Comparison of ENCODE assay signal across 12 cellular contexts in the genomic region with DNA sequence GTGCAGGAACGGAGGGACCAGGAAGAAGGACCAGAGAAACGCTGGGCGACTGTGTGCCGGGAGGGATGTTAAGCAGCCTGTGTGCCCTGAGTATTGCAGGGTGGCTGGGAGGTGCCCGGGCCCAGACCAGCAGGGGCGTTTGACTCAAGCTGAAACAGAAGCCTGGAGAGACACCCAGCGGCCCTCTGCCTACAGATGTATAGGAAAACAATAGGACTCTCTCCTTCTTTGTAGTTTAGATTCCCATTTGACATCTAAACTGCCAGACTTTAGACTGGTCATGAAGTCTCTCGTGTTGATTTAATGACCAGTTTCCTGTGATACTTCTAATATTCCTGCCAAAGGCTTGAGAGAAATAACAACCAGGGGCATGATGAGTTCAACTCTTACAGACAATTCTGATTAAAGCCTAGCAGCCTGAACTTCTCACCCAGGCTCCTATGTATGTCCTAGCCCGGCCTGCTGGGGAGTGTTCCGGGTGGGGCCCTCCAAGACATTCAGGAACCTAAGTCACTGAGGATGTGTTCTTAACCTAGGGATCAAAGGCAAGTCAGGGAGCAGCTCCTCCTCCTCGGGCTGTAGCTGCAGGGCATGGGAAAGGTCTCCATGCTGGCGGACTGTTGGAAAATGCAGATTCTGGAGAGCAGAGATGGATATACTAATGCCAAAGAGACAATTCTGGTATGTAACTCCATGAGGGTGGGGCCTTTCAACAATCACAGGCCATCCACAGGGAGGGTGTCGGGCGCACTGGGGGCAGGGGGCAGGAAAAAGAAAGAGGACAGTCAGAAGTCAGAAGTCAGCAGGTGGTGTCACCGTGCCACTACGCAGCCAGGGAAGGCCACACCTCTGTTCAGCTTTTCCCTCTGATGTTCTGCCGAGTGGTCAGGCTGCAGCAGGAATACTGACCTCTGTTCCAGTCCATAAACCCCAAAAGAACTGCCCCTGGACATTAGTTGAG.
A peak's percentile ranks its signal among the peaks of the same experiment; 100 is the strongest.
DNase-seq lines count a peak whose midpoint lies in the region; FAIRE-seq and TF ChIP-seq lines count a peak whose summit lies in the region.
"Had no signal": no experiment of that assay in that cellular context is flagged by ENCODE, and none has a peak within 500 bp of the region (broad histone marks: within the 10 kb centered on the region; RNA-seq: fewer than 3 reads in every experiment).

No MANE protein-coding gene starts in this region.

- BruUV-seq in OCI-LY7 (replicated peaks; lab: Mats Ljungman, UMichigan) (no TSS peak), endothelial cell of umbilical vein (replicated peaks; lab: Mats Ljungman, UMichigan) (no TSS peak)

- no peaks in the 10 kb centered on the region for H3K9me2 ChIP-seq in OCI-LY7 (ENCODE audit: insufficient read depth, low read length)

- peak in 1 of 2 donors; percentile 30 for TF ChIP-seq RAD21 in liver (IDR thresholded peaks at IDR 0.05)

- DNase-seq in OCI-LY7 (ENCODE audit: low spot score) (peak; percentile 1), endothelial cell of umbilical vein (ENCODE audit: low read depth, low spot score) (peak; percentile 96), GM13977 (ENCODE audit: low spot score) (no peak), HK-2 (ENCODE audit: unreplicated experiment) (no peak), T-helper 2 cell (no peak)
- no peak for DNase-seq in stimulated activated CD4-positive, alpha-beta T cell treated with anti-CD3 and anti-CD28 coated beads, Interleukin-2, amount 100 ng/mL, for 24 hours
- DNase-seq: central memory CD4-positive, alpha-beta T cell; NCI-H1930 had no signal

- H3K9me3 ChIP-seq in OCI-LY7 (ENCODE audit: low read length) (no peaks in the 10 kb centered on the region), endothelial cell of umbilical vein (replicated peaks; ENCODE audit: control insufficient read depth, insufficient read depth, low read length) (no peaks in the 10 kb centered on the region), liver (ENCODE audit: control insufficient read depth in 4 of 4, low read length in 3 of 4) (no peaks in the 10 kb centered on the region)
- H3K9me3 ChIP-seq: HAP-1 had no signal

- H3K4me2 ChIP-seq in OCI-LY7 (ENCODE audit: low read length) (no peak overlapping the region), endothelial cell of umbilical vein (ENCODE audit: insufficient read depth, low read length) (peak overlapping the region; percentile 26)

- in situ Hi-C loops in GM13977 (cut with MboI; ENCODE audit: low pct_unique_long_range_greater_than_20kb, low sequenced_read_pairs, unreplicated experiment): no loop called here

- peak; percentile 46 for TF ChIP-seq POLR2A in endothelial cell of umbilical vein (IDR thresholded peaks at IDR 0.05; ENCODE audit: low read depth, low read length)

- CTCF ChIA-PET in OCI-LY7 (lab: Charles Lee; ENCODE audit: unreplicated experiment): no interaction called here
- CTCF ChIA-PET in endothelial cell of umbilical vein (lab: Charles Lee): interaction anchor here (0.7 to 3.1 kb wide), 16 partner anchors 9 to 484 kb away, joined by 3 to 18 read pairs (median 4); no protein-coding TSS in a partner anchor

- H2AFZ ChIP-seq in OCI-LY7 (ENCODE audit: low read length) (no peak overlapping the region), endothelial cell of umbilical vein (ENCODE audit: low read depth, low read length) (no peak overlapping the region)

- TF ChIP-seq CTCF in OCI-LY7 (conservative IDR thresholded peaks at IDR 0.05; ENCODE audit: low read length) (peak; percentile 34; the same call in 1 of the 2 replicates), endothelial cell of umbilical vein (IDR thresholded peaks at IDR 0.05; ENCODE audit: extremely low read depth in 1 of 2, insufficient read depth in 1 of 2, low read depth in 1 of 2, low read length in 2 of 2) (peak; percentile 59 to 65), liver (IDR thresholded peaks at IDR 0.05; ENCODE audit: low read depth, low read length, missing input control) (no peak), GM13977 (IDR thresholded peaks at IDR 0.05; ENCODE audit: extremely low read depth, insufficient read depth, missing control alignments) (no peak)

- 80% methylated on average over 17 of the region's 17 CpGs for WGBS in liver

- H3K27me3 ChIP-seq in endothelial cell of umbilical vein (ENCODE audit: control insufficient read depth in 2 of 2, insufficient read depth in 2 of 2, low read length in 2 of 2) (no peaks in the 10 kb centered on the region), liver (ENCODE audit: control insufficient read depth in 4 of 4, insufficient read depth in 4 of 4, low read length in 3 of 4) (no peaks in the 10 kb centered on the region)

- POLR2A ChIA-PET in OCI-LY7 (lab: Charles Lee): no interaction called here
- POLR2A ChIA-PET in endothelial cell of umbilical vein (lab: Charles Lee): interaction anchor here (1.1 kb wide), 1 partner anchor 14 kb away, joined by 4 read pairs; no protein-coding TSS in a partner anchor

- H3K36me3 ChIP-seq in OCI-LY7 (ENCODE audit: insufficient read depth, low read length) (no peaks in the 10 kb centered on the region), endothelial cell of umbilical vein (ENCODE audit: control insufficient read depth in 2 of 2, extremely low read depth in 1 of 2, insufficient read depth in 2 of 2, low read length in 2 of 2) (no peaks in the 10 kb centered on the region), liver (ENCODE audit: control insufficient read depth in 4 of 4, insufficient read depth in 3 of 4, low read depth in 1 of 4, low read length in 3 of 4) (peaks cover 0 to 3% (median 1%) of the 10 kb centered on the region in 4 donors)
- H3K36me3 ChIP-seq: HAP-1 had no signal

- peak; percentile 88 for FAIRE-seq in endothelial cell of umbilical vein (lab: Jason Lieb, UNC)

- H4K20me1 ChIP-seq in OCI-LY7 (ENCODE audit: insufficient read depth, low read length) (no peaks in the 10 kb centered on the region), endothelial cell of umbilical vein (replicated peaks; ENCODE audit: control insufficient read depth, extremely low read depth, insufficient read depth, low read length) (no peaks in the 10 kb centered on the region)

- H3K9me1 ChIP-seq in endothelial cell of umbilical vein (replicated peaks; ENCODE audit: control insufficient read depth, extremely low read depth, insufficient read depth, low read length): no peaks in the 10 kb centered on the region

- H3K27ac ChIP-seq in OCI-LY7 (ENCODE audit: low read depth, low read length, poor library complexity, severe bottlenecking) (no peak overlapping the region), endothelial cell of umbilical vein (ENCODE audit: insufficient read depth, low read depth, low read length) (peak overlapping the region; percentile 91), liver (ENCODE audit: low read depth in 1 of 2, low read length in 2 of 2) (peak overlapping the region in 1 of 2 donors; percentile 41), temporal lobe (ENCODE audit: low read depth, low read length) (peak overlapping the region; percentile 25)
- H3K27ac ChIP-seq: SK-N-MC had no signal

- no peaks in the 10 kb centered on the region for H3K79me2 ChIP-seq in OCI-LY7 (ENCODE audit: insufficient read depth, low read depth, low read length)
- H3K79me2 ChIP-seq in endothelial cell of umbilical vein (ENCODE audit: control insufficient read depth, insufficient read depth, low read length): peaks cover 24% of the 10 kb centered on the region

- H3K4me3 ChIP-seq in OCI-LY7 (ENCODE audit: low read depth, low read length, poor library complexity, severe bottlenecking): no peak overlapping the region
- H3K4me3 ChIP-seq in endothelial cell of umbilical vein (replicated peaks in 1 of 3; ENCODE audit: insufficient read depth in 1 of 3, low read depth in 1 of 3, low read length in 3 of 3): no peak overlapping the region
- no peak overlapping the region for H3K4me3 ChIP-seq in liver (ENCODE audit: low read depth in 1 of 3, low read length in 3 of 3)
- H3K4me3 ChIP-seq: HAP-1, SK-N-MC had no signal

- dilution Hi-C loops in endothelial cell of umbilical vein (cut with MboI; ENCODE audit: extremely low pct_ligation_motif_present, low sequenced_read_pairs): no loop called here

- H3K9ac ChIP-seq in endothelial cell of umbilical vein (replicated peaks; ENCODE audit: extremely low read depth, insufficient read depth, low read length) (peak overlapping the region; percentile 56), liver (ENCODE audit: low read depth in 1 of 2, low read length in 2 of 2) (no peak overlapping the region)

- intact Hi-C loops in OCI-LY7 (cut with micrococcal nuclease; ENCODE audit: unreplicated experiment): no loop called here
- intact Hi-C loops in endothelial cell of umbilical vein (cut with micrococcal nuclease): loop anchor here (1.0 to 2.0 kb wide), 9 partner anchors 27 to 566 kb away; no protein-coding TSS in a partner anchor

- H3K4me1 ChIP-seq in OCI-LY7 (ENCODE audit: insufficient read depth, low read length, poor library complexity, severe bottlenecking) (no peaks in the 10 kb centered on the region), endothelial cell of umbilical vein (ENCODE audit: control insufficient read depth, extremely low read depth, insufficient read depth, low read length) (peaks cover 31% of the 10 kb centered on the region), liver (ENCODE audit: control insufficient read depth in 4 of 4, insufficient read depth in 4 of 4, low read length in 3 of 4) (no peaks in the 10 kb centered on the region)
- H3K4me1 ChIP-seq: HAP-1 had no signal

TF ChIP-seq in endothelial cell of umbilical vein, 7 proteins besides CTCF, POLR2A, EP300 and RAD21 (continues in another document):
- peak; percentile 87 for TF ChIP-seq POLR2AphosphoS5 (IDR thresholded peaks at IDR 0.05; ENCODE audit: insufficient read depth, low read depth, low read length)
- peak; percentile 80 for TF ChIP-seq FOS (IDR thresholded peaks at IDR 0.05; ENCODE audit: borderline replicate concordance, insufficient read depth, low read length)
- TF ChIP-seq, protein P1, sequence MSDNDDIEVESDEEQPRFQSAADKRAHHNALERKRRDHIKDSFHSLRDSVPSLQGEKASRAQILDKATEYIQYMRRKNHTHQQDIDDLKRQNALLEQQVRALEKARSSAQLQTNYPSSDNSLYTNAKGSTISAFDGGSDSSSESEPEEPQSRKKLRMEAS (IDR thresholded peaks at IDR 0.05; ENCODE audit: insufficient read depth, insufficient read length): no peak
- peak; percentile 68 for TF ChIP-seq JUN (IDR thresholded peaks at IDR 0.05; ENCODE audit: borderline replicate concordance, insufficient read depth, insufficient read length, low read depth)

TF ChIP-seq in liver, 16 proteins besides CTCF, POLR2A, EP300 and RAD21 (continues in another document):
- TF ChIP-seq HNF4A (conservative IDR thresholded peaks at IDR 0.05): no peak
- no peak for TF ChIP-seq TAF1 (conservative IDR thresholded peaks at IDR 0.05)

Comparison
In these comparisons a context has a peak if more than half of its experiments do, and no peak if none do; other contexts are left out.
1. DNase-seq: peak in OCI-LY7 (single experiment) and endothelial cell of umbilical vein (single experiment); none in GM13977 (single experiment), HK-2 (single experiment), stimulated activated CD4-positive, alpha-beta T cell treated with anti-CD3 and anti-CD28 coated beads, Interleukin-2, amount 100 ng/mL, for 24 hours (0 of 2) and T-helper 2 cell (0 of 5).
2. CTCF ChIP-seq: peak in OCI-LY7 (single experiment) and endothelial cell of umbilical vein (2 of 2); none in liver (single experiment) and GM13977 (single experiment).